8 cellular contexts compared by ENCODE assay signal in genomic region chr18:46097378-46097852, GRCh38. TPM values are rescaled to one million over a fixed set of nuclear protein-coding genes. Genes with fewer than 3 reads are reported as not detected.
DNase-seq lines count a peak whose midpoint lies in the region; ATAC-seq and TF ChIP-seq lines count a peak whose summit lies in the region.

No MANE protein-coding gene starts in this region.

- H3K4me1 Mint-ChIP-seq in activated CD4-positive, alpha-beta T cell treated with anti-CD3 and anti-CD28 coated beads, Interleukin-2, amount 10 ng/mL, durations not matched to agents 7 days and 5 days: peaks cover 30% of the 10 kb centered on the region

- H3K27ac ChIP-seq in gastroesophageal sphincter (peak overlapping the region; percentile 29 to 94 (median 86)), prostate gland (peak overlapping the region; percentile 73 to 77)

- 0% methylated on average over 6 to 8 of the region's 13 CpGs for WGBS in gastroesophageal sphincter (ENCODE audit: low coverage in 1 of 2), 2 donors
- under 1% methylated on average over 13 of the region's 13 CpGs for WGBS in prostate gland

- H3K9me3 ChIP-seq in gastroesophageal sphincter: no peaks in the 10 kb centered on the region
- no peaks in the 10 kb centered on the region for H3K9me3 ChIP-seq in prostate gland

- peak overlapping the region; percentile 98 for H3K27ac Mint-ChIP-seq in activated CD4-positive, alpha-beta T cell treated with anti-CD3 and anti-CD28 coated beads, Interleukin-2, amount 10 ng/mL, durations not matched to agents 7 days and 5 days

- no peak for TF ChIP-seq EP300 in gastroesophageal sphincter (IDR thresholded peaks at IDR 0.05)

- TF ChIP-seq CTCF in WI38 (IDR thresholded peaks at IDR 0.05; ENCODE audit: low read depth, low read length) (no peak), gastroesophageal sphincter (IDR thresholded peaks at IDR 0.05) (no peak), prostate gland (IDR thresholded peaks at IDR 0.05) (no peak)

- no peaks in the 10 kb centered on the region for H3K9me3 Mint-ChIP-seq in activated CD4-positive, alpha-beta T cell treated with anti-CD3 and anti-CD28 coated beads, Interleukin-2, amount 10 ng/mL, durations not matched to agents 7 days and 5 days

- DNase-seq in activated CD4-positive, alpha-beta T cell treated with anti-CD3 and anti-CD28 coated beads, Interleukin-2, amount 10 ng/mL, durations not matched to agents 7 days and 5 days: peak; percentile 24
- no peak for DNase-seq in activated CD4-positive, alpha-beta T cell treated with anti-CD3 and anti-CD28 coated beads, Interleukin-2, amount 50 U/mL, for 1 hour
- DNase-seq in prostate gland (ENCODE audit: low spot score) (no peak), AG08395 (ENCODE audit: low spot score) (no peak), NCI-H345 (lab: John Stamatoyannopoulos, UW) (no peak)

- CTCF ChIA-PET in activated CD4-positive, alpha-beta T cell treated with anti-CD3 and anti-CD28 coated beads, Interleukin-2, amount 10 ng/mL, durations not matched to agents 7 days and 5 days (lab: Charles Lee): interaction anchor here (0.6 to 1.7 kb wide), 8 partner anchors 10 to 422 kb away, joined by 3 to 5 read pairs (median 4); a partner anchor contains a TSS

- peaks cover 32% of the 10 kb centered on the region for H3K36me3 Mint-ChIP-seq in activated CD4-positive, alpha-beta T cell treated with anti-CD3 and anti-CD28 coated beads, Interleukin-2, amount 10 ng/mL, durations not matched to agents 7 days and 5 days (ENCODE audit: low read depth)

- POLR2A ChIA-PET in activated CD4-positive, alpha-beta T cell treated with anti-CD3 and anti-CD28 coated beads, Interleukin-2, amount 10 ng/mL, durations not matched to agents 7 days and 5 days (lab: Charles Lee): no interaction called here

- H3K27me3 ChIP-seq in gastroesophageal sphincter (no peaks in the 10 kb centered on the region), prostate gland (replicated peaks; ENCODE audit: insufficient read depth) (no peaks in the 10 kb centered on the region)

- H3K36me3 ChIP-seq in gastroesophageal sphincter (peaks cover 0 to 25% of the 10 kb centered on the region in 2 donors), prostate gland (no peaks in the 10 kb centered on the region)

- intact Hi-C loops in prostate gland (cut with DNase I): no loop called here

- no peaks in the 10 kb centered on the region for H3K27me3 Mint-ChIP-seq in activated CD4-positive, alpha-beta T cell treated with anti-CD3 and anti-CD28 coated beads, Interleukin-2, amount 10 ng/mL, durations not matched to agents 7 days and 5 days

- TF ChIP-seq POLR2A in gastroesophageal sphincter (IDR thresholded peaks at IDR 0.05): no peak
- no peak for TF ChIP-seq POLR2A in prostate gland (IDR thresholded peaks at IDR 0.05)

- peak overlapping the region; percentile 98 for H3K4me3 Mint-ChIP-seq in activated CD4-positive, alpha-beta T cell treated with anti-CD3 and anti-CD28 coated beads, Interleukin-2, amount 10 ng/mL, durations not matched to agents 7 days and 5 days

- H3K4me1 ChIP-seq in gastroesophageal sphincter: peaks cover 3 to 55% (median 15%) of the 10 kb centered on the region in 3 donors
- H3K4me1 ChIP-seq in prostate gland (replicated peaks): no peaks in the 10 kb centered on the region

- H3K4me3 ChIP-seq in WI38 (ENCODE audit: low read depth, low read length) (peak overlapping the region; percentile 96), gastroesophageal sphincter (peak overlapping the region; percentile 68 to 75), prostate gland (peak overlapping the region; percentile 57 to 81)

- peak; percentile 18 for ATAC-seq in HG03097 (IDR thresholded peaks at IDR 0.05; ENCODE audit: low FRiP score, unreplicated experiment)
- ATAC-seq in gastroesophageal sphincter: no peak

RNA-seq across cellular contexts. Expression of gene ATP5F1A, which starts 0.7 kb away (rescaled TPM):
- 100 to 1,000 TPM; 333 to 349 TPM for total RNA-seq in activated CD4-positive, alpha-beta T cell treated with anti-CD3 and anti-CD28 coated beads, Interleukin-2, amount 10 ng/mL, durations not matched to agents 7 days and 5 days
- total RNA-seq in gastroesophageal sphincter: 100 to 1,000 TPM; 461 to 688 (median 605) TPM
- 100 to 1,000 TPM; 457 to 522 TPM for total RNA-seq in prostate gland

RNA-seq across cellular contexts. Expression of gene HAUS1, which starts 6.8 kb away (rescaled TPM):
- total RNA-seq in activated CD4-positive, alpha-beta T cell treated with anti-CD3 and anti-CD28 coated beads, Interleukin-2, amount 10 ng/mL, durations not matched to agents 7 days and 5 days: 10 to 100 TPM; 57.9 to 58.5 TPM
- total RNA-seq in gastroesophageal sphincter (10 to 100 TPM; 16.2 to 36.0 (median 33.6) TPM), prostate gland (10 to 100 TPM; 19.9 to 26.9 TPM)

RNA-seq across cellular contexts. Expression of gene PSTPIP2, which starts 25.4 kb away (rescaled TPM):
- total RNA-seq in activated CD4-positive, alpha-beta T cell treated with anti-CD3 and anti-CD28 coated beads, Interleukin-2, amount 10 ng/mL, durations not matched to agents 7 days and 5 days: 1 to 10 TPM; 9.4 to 9.7 TPM
- total RNA-seq in gastroesophageal sphincter: 10 to 100 TPM in 1 of 4 donors, 1 to 10 TPM in 3; 6.5 to 10.7 (median 8.7) TPM
- total RNA-seq in prostate gland: 10 to 100 TPM in 1 of 2 donors, 1 to 10 TPM in 1; 7.0 to 21.1 TPM
